1 cellular context compared by ENCODE assay signal in genomic region chr20:32528291-32528891, GRCh38.
TF ChIP-seq lines count a peak whose summit lies in the region.

No MANE protein-coding gene starts in this region.

TF ChIP-seq in GM12878, 131 proteins besides CTCF, POLR2A, EP300 and RAD21 (continued from another document):
- TF ChIP-seq NKRF (conservative IDR thresholded peaks at IDR 0.05): no peak
- TF ChIP-seq ATF3 (IDR thresholded peaks at IDR 0.05; ENCODE audit: borderline replicate concordance, extremely low read depth, low read depth, low read length): no peak
TF ChIP-seq in GM12878: peak in this region for 0.
